8 cellular contexts compared by ENCODE assay signal in the genomic region with DNA sequence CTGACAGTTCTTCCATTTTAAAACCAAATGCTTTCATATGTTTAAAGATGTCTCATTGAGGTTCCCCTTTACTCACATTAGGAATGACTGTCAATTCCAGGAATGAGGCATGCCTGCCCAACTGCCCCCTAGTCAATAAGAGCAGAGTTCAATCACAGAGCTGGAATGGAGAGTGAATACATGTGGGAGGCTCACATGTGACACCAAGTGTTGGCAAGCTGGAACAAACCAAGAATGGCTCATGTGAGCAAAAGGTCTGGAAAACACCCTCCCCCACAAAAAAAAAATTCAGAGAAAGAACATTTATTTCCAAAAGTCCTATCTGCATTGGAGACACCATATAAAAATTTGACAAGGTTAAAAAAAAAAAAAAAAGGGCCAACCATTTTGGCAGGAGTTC. TPM values are rescaled to one million over a fixed set of nuclear protein-coding genes. Genes with fewer than 3 reads are reported as not detected.
A peak's percentile ranks its signal among the peaks of the same experiment; 100 is the strongest.
DNase-seq lines count a peak whose midpoint lies in the region; ATAC-seq lines count a peak whose summit lies in the region.

No MANE protein-coding gene starts in this region.

- H3K36me3 Mint-ChIP-seq in activated naive CD8-positive, alpha-beta T cell treated with anti-CD3 and anti-CD28 coated beads, Interleukin-2, amount 50 U/mL, for 24 hours (ENCODE audit: low read depth): peaks cover 42% of the 10 kb centered on the region
- peaks cover 14 to 17% (median 14%) of the 10 kb centered on the region in 3 donors for H3K36me3 Mint-ChIP-seq in immature natural killer cell

- H3K4me3 Mint-ChIP-seq in activated naive CD8-positive, alpha-beta T cell treated with anti-CD3 and anti-CD28 coated beads, Interleukin-2, amount 50 U/mL, for 24 hours: peak overlapping the region; percentile 53
- H3K4me3 Mint-ChIP-seq in immature natural killer cell: no peak overlapping the region

- no peaks in the 10 kb centered on the region for H3K9me3 Mint-ChIP-seq in activated naive CD8-positive, alpha-beta T cell treated with anti-CD3 and anti-CD28 coated beads, Interleukin-2, amount 50 U/mL, for 24 hours
- H3K9me3 Mint-ChIP-seq in immature natural killer cell: no peaks in the 10 kb centered on the region

- no peaks in the 10 kb centered on the region for H3K27me3 Mint-ChIP-seq in activated naive CD8-positive, alpha-beta T cell treated with anti-CD3 and anti-CD28 coated beads, Interleukin-2, amount 50 U/mL, for 24 hours
- peaks cover 5 to 12% (median 7%) of the 10 kb centered on the region in 3 donors for H3K27me3 Mint-ChIP-seq in immature natural killer cell (ENCODE audit: low read depth in 3 of 3)

- ATAC-seq in activated naive CD8-positive, alpha-beta T cell treated with anti-CD3 and anti-CD28 coated beads, Interleukin-2, amount 50 U/mL, for 24 hours: peak; percentile 47
- peak; percentile 44 for ATAC-seq in stimulated activated naive CD8-positive, alpha-beta T cell treated with anti-CD3 and anti-CD28 coated beads, Interleukin-15, Interleukin-2, amounts not matched to agents 100 U/mL and 50 U/mL, for 24 hours
- no peak for ATAC-seq in GM19463 (IDR thresholded peaks at IDR 0.05; ENCODE audit: unreplicated experiment)

- peak overlapping the region; percentile 86 for H3K27ac Mint-ChIP-seq in activated naive CD8-positive, alpha-beta T cell treated with anti-CD3 and anti-CD28 coated beads, Interleukin-2, amount 50 U/mL, for 24 hours
- peak overlapping the region; percentile 17 to 71 (median 56) for H3K27ac Mint-ChIP-seq in immature natural killer cell

- H3K4me1 Mint-ChIP-seq in activated naive CD8-positive, alpha-beta T cell treated with anti-CD3 and anti-CD28 coated beads, Interleukin-2, amount 50 U/mL, for 24 hours: peaks cover 61% of the 10 kb centered on the region
- H3K4me1 Mint-ChIP-seq in immature natural killer cell: peaks cover 42 to 55% of the 10 kb centered on the region in 2 donors

- DNase-seq in EH (ENCODE audit: low read depth): peak; percentile 77
- peak in 47 of 76 experiments; percentile 7 to 61 (median 27) for DNase-seq in HUDEP-2 (lab: John Stamatoyannopoulos, UW; ENCODE audit: unreplicated experiment in 76 of 76)
- DNase-seq in activated naive CD8-positive, alpha-beta T cell treated with anti-CD3 and anti-CD28 coated beads, Interleukin-2, amount 50 U/mL, for 24 hours: peak; percentile 23
- no peak for DNase-seq in immature natural killer cell
- DNase-seq in stimulated activated naive CD8-positive, alpha-beta T cell treated with anti-CD3 and anti-CD28 coated beads, Interleukin-15, Interleukin-2, amounts not matched to agents 100 U/mL and 50 U/mL, for 24 hours: peak; percentile 48
- no peak for DNase-seq in NCI-H1694 (lab: John Stamatoyannopoulos, UW)
- no peak for DNase-seq in NCI-H748 treated with DMSO at 0.1 percent for 48 hours (lab: John Stamatoyannopoulos, UW)

RNA-seq across cellular contexts. Expression of gene PBRM1, which starts 3.7 kb away (rescaled TPM):
- 100 to 1,000 TPM in 1 of 3 donors, 10 to 100 TPM in 2; 52.4 to 116 (median 66.4) TPM for polyA plus RNA-seq in immature natural killer cell

RNA-seq across cellular contexts. Expression of gene GNL3, which starts 3.8 kb away (rescaled TPM):
- polyA plus RNA-seq in immature natural killer cell: 10 to 100 TPM; 27.4 to 43.3 (median 28.0) TPM

RNA-seq across cellular contexts. Expression of gene GLT8D1, which starts 23.6 kb away (rescaled TPM):
- polyA plus RNA-seq in immature natural killer cell: 10 to 100 TPM; 72.7 to 81.9 (median 73.5) TPM

RNA-seq across cellular contexts. Expression of gene SPCS1, which starts 23.9 kb away (rescaled TPM):
- 100 to 1,000 TPM; 261 to 411 (median 304) TPM for polyA plus RNA-seq in immature natural killer cell

Comparison
In these comparisons a context has a peak if more than half of its experiments do, and no peak if none do; other contexts are left out.
1. DNase-seq: peak in EH (single experiment), HUDEP-2 (47 of 76), activated naive CD8-positive, alpha-beta T cell treated with anti-CD3 and anti-CD28 coated beads, Interleukin-2, amount 50 U/mL, for 24 hours (single experiment) and stimulated activated naive CD8-positive, alpha-beta T cell treated with anti-CD3 and anti-CD28 coated beads, Interleukin-15, Interleukin-2, amounts not matched to agents 100 U/mL and 50 U/mL, for 24 hours (single experiment); none in immature natural killer cell (0 of 3), NCI-H1694 (single experiment) and NCI-H748 treated with DMSO at 0.1 percent for 48 hours (single experiment).